Comparison of ENCODE assay signal across 10 cellular contexts in the genomic region with DNA sequence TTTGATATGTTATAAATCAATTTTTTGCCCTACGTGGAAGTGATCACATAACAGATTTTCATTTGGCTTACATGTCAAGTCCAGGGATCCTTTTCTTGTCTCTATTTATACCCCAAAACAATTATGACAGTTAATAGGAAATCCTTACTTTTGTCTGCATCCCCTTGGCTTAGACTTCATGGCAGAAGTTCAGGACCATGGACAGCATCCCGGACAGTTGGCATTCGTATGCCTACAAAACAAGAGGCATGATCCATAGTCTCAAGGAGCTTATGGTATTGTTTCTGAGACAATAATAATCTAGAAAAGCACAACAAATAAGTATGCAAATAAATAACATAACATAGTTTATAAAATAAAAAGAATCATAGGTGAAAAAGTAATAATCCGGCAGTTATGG.
A peak's percentile ranks its signal among the peaks of the same experiment; 100 is the strongest.
DNase-seq lines count a peak whose midpoint lies in the region; TF ChIP-seq lines count a peak whose summit lies in the region.
"Had no signal": no experiment of that assay in that cellular context is flagged by ENCODE, and none has a peak within 500 bp of the region (broad histone marks: within the 10 kb centered on the region; RNA-seq: fewer than 3 reads in every experiment).

No MANE protein-coding gene starts in this region.

- TF ChIP-seq CTCF in MM.1S (IDR thresholded peaks at IDR 0.05; ENCODE audit: low read length) (no peak), neural cell (IDR thresholded peaks at IDR 0.05; ENCODE audit: poor library complexity, severe bottlenecking) (no peak)

- no peak overlapping the region for H3K9ac ChIP-seq in MM.1S (ENCODE audit: low read length)
- no peak overlapping the region for H3K9ac ChIP-seq in neural cell (ENCODE audit: low read length)

- DNase-seq in DMS53 (lab: John Stamatoyannopoulos, UW) (peak; percentile 43), DMS53 treated with DMSO at 0.1 percent for 48 hours (lab: John Stamatoyannopoulos, UW; ENCODE audit: unreplicated experiment) (no peak), MM.1S (peak; percentile 37), T47D (ENCODE audit: low read depth in 1 of 2, low spot score in 1 of 2) (peak; percentile 35 to 74), NCI-H446 treated with DMSO at 0.1 percent for 48 hours (lab: John Stamatoyannopoulos, UW) (no peak), NCI-H2107 treated with DMSO at 0.1 percent for 48 hours (lab: John Stamatoyannopoulos, UW; ENCODE audit: unreplicated experiment) (no peak)
- no peak for DNase-seq in effector CD8-positive, alpha-beta T cell (lab: John Stamatoyannopoulos, UW)
- DNase-seq: 8988T, pancreas had no signal

- no peaks in the 10 kb centered on the region for H3K79me2 ChIP-seq in MM.1S (ENCODE audit: low read length)
- no peaks in the 10 kb centered on the region for H3K79me2 ChIP-seq in neural cell (replicated peaks; ENCODE audit: insufficient read depth, low read length)

- H2AFZ ChIP-seq in MM.1S (ENCODE audit: low read length) (no peak overlapping the region), neural cell (ENCODE audit: low read depth, low read length) (no peak overlapping the region)

- no peak for TF ChIP-seq RAD21 in neural cell (conservative IDR thresholded peaks at IDR 0.05)

- H3K9me3 ChIP-seq in MM.1S (replicated peaks; ENCODE audit: insufficient read depth, low read length) (no peaks in the 10 kb centered on the region), neural cell (ENCODE audit: low read length) (no peaks in the 10 kb centered on the region)
- H3K9me3 ChIP-seq: pancreas had no signal

- H3K4me3 ChIP-seq in MM.1S (ENCODE audit: low read length) (no peak overlapping the region), neural cell (ENCODE audit: low read length) (no peak overlapping the region)
- H3K4me3 ChIP-seq: pancreas had no signal

- H3K36me3 ChIP-seq in MM.1S (replicated peaks; ENCODE audit: insufficient read depth, low read length) (no peaks in the 10 kb centered on the region), neural cell (ENCODE audit: insufficient read depth, low read length) (no peaks in the 10 kb centered on the region)
- H3K36me3 ChIP-seq: pancreas had no signal

- in situ Hi-C loops in T47D (cut with HindIII; ENCODE audit: low pct_unique_long_range_greater_than_20kb, low sequenced_read_pairs) = no loop called here

- no peaks in the 10 kb centered on the region; the same call in 1 of the 2 replicates for H3K9me2 ChIP-seq in MM.1S (replicated peaks; ENCODE audit: insufficient read depth, low read length)
- H3K9me2 ChIP-seq in neural cell (ENCODE audit: insufficient read depth, low read length) = no peaks in the 10 kb centered on the region

- H3K27ac ChIP-seq in MM.1S (ENCODE audit: low read length) (no peak overlapping the region), neural cell (ENCODE audit: low read length) (no peak overlapping the region)
- H3K27ac ChIP-seq: pancreas had no signal

- no peak overlapping the region for H3K4me2 ChIP-seq in MM.1S (ENCODE audit: low read depth, low read length)
- no peak overlapping the region for H3K4me2 ChIP-seq in neural cell (ENCODE audit: low read length)

- no peaks in the 10 kb centered on the region for H3K4me1 ChIP-seq in MM.1S (ENCODE audit: low read length)
- H3K4me1 ChIP-seq: pancreas had no signal

- no peaks in the 10 kb centered on the region for H3K27me3 ChIP-seq in MM.1S (replicated peaks; ENCODE audit: insufficient read depth, low read length)
- H3K27me3 ChIP-seq in neural cell (ENCODE audit: insufficient read depth, low read depth, low read length) = no peaks in the 10 kb centered on the region
- H3K27me3 ChIP-seq: pancreas had no signal

- H3F3A ChIP-seq in MM.1S (ENCODE audit: insufficient read depth, low read length) (no peaks in the 10 kb centered on the region), neural cell (ENCODE audit: insufficient read depth, low read length, poor library complexity, severe bottlenecking) (no peaks in the 10 kb centered on the region)

- H4K20me1 ChIP-seq in MM.1S (ENCODE audit: insufficient read depth, low read length) (no peaks in the 10 kb centered on the region), neural cell (ENCODE audit: insufficient read depth) (no peaks in the 10 kb centered on the region)

- TF ChIP-seq EP300 in neural cell (conservative IDR thresholded peaks at IDR 0.05; ENCODE audit: poor library complexity, severe bottlenecking) = no peak

TF ChIP-seq in neural cell, 6 proteins besides CTCF, POLR2A, EP300 and RAD21:
- TF ChIP-seq, protein P1, sequence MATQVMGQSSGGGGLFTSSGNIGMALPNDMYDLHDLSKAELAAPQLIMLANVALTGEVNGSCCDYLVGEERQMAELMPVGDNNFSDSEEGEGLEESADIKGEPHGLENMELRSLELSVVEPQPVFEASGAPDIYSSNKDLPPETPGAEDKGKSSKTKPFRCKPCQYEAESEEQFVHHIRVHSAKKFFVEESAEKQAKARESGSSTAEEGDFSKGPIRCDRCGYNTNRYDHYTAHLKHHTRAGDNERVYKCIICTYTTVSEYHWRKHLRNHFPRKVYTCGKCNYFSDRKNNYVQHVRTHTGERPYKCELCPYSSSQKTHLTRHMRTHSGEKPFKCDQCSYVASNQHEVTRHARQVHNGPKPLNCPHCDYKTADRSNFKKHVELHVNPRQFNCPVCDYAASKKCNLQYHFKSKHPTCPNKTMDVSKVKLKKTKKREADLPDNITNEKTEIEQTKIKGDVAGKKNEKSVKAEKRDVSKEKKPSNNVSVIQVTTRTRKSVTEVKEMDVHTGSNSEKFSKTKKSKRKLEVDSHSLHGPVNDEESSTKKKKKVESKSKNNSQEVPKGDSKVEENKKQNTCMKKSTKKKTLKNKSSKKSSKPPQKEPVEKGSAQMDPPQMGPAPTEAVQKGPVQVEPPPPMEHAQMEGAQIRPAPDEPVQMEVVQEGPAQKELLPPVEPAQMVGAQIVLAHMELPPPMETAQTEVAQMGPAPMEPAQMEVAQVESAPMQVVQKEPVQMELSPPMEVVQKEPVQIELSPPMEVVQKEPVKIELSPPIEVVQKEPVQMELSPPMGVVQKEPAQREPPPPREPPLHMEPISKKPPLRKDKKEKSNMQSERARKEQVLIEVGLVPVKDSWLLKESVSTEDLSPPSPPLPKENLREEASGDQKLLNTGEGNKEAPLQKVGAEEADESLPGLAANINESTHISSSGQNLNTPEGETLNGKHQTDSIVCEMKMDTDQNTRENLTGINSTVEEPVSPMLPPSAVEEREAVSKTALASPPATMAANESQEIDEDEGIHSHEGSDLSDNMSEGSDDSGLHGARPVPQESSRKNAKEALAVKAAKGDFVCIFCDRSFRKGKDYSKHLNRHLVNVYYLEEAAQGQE (IDR thresholded peaks at IDR 0.05; ENCODE audit: borderline replicate concordance) = peak; percentile 75
- TF ChIP-seq SMC3 (conservative IDR thresholded peaks at IDR 0.05; ENCODE audit: poor library complexity) = no peak

Comparison
In these comparisons a context has a peak if more than half of its experiments do, and no peak if none do; other contexts are left out.
1. DNase-seq: peak in DMS53 (single experiment), MM.1S (single experiment) and T47D (2 of 2); none in DMS53 treated with DMSO at 0.1 percent for 48 hours (single experiment), effector CD8-positive, alpha-beta T cell (single experiment), NCI-H446 treated with DMSO at 0.1 percent for 48 hours (single experiment) and NCI-H2107 treated with DMSO at 0.1 percent for 48 hours (single experiment).